14 cellular contexts compared by ENCODE assay signal in the genomic region with DNA sequence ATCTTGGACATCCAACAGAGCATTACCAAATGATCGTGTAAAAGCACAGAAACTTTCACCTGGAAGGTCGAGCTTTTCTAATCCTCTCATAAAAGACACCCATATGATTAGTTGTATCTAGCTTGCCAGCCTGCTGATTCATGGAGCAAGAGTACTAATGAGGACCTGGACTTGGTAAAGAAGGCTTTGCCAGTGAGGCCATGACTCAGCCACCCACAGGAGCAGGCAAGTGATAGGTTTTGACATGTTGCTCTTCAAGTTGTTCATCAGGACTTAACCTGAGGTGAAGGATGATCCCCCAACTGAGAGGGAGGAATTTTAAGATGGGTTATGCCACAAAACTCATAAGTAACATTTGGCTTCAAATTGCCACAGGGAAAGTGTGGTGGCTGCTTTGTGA. TPM values are rescaled to one million over a fixed set of nuclear protein-coding genes. Genes with fewer than 3 reads are reported as not detected.
DNase-seq lines count a peak whose midpoint lies in the region; ATAC-seq, FAIRE-seq and TF ChIP-seq lines count a peak whose summit lies in the region.
"Had no signal": no experiment of that assay in that cellular context is flagged by ENCODE, and none has a peak within 500 bp of the region (broad histone marks: within the 10 kb centered on the region; RNA-seq: fewer than 3 reads in every experiment).

No MANE protein-coding gene starts in this region.

- TF ChIP-seq POLR2A in esophagus squamous epithelium (IDR thresholded peaks at IDR 0.05) (no peak), stomach (IDR thresholded peaks at IDR 0.05) (no peak)

- H3K27ac Mint-ChIP-seq in immature natural killer cell = no peak overlapping the region
- H3K27ac Mint-ChIP-seq: brain had no signal

- peak overlapping the region; percentile 75 for H3K4me2 ChIP-seq in skeletal muscle satellite cell (ENCODE audit: low read length)

- peaks cover 2 to 4% (median 3%) of the 10 kb centered on the region in 3 donors for H3K27me3 Mint-ChIP-seq in immature natural killer cell (ENCODE audit: low read depth in 3 of 3)
- H3K27me3 Mint-ChIP-seq: brain had no signal

- DNase-seq in H4 (ENCODE audit: low spot score) (peak; percentile 56), SJSA1 (ENCODE audit: low read depth in 1 of 2, low spot score in 2 of 2) (peak in 1 of 2 experiments; percentile 45), esophagus squamous epithelium (lab: John Stamatoyannopoulos, UW) (no peak), stomach (no peak), mucosa of descending colon (no peak), immature natural killer cell (no peak), small intestine (no peak)
- DNase-seq: DMS153, left colon, NCI-H1694 treated with DMSO at 0.1 percent for 48 hours, WERI-Rb-1 had no signal

- intact Hi-C loops in esophagus squamous epithelium (cut with DNase I) (no loop called here), stomach (cut with DNase I; ENCODE audit: low total_unique reads) (no loop called here), mucosa of descending colon (cut with DNase I, micrococcal nuclease) (no loop called here)

- peak overlapping the region; percentile 23 for H3K27ac ChIP-seq in SJSA1
- peak overlapping the region in 3 of 4 donors; percentile 53 to 63 (median 59) for H3K27ac ChIP-seq in esophagus squamous epithelium
- H3K27ac ChIP-seq in stomach = no peak overlapping the region
- no peak overlapping the region for H3K27ac ChIP-seq in small intestine (ENCODE audit: low read depth in 1 of 2, low read length in 1 of 2)
- H3K27ac ChIP-seq: WERI-Rb-1 had no signal

- no peak for FAIRE-seq in small intestine (lab: Jason Lieb, UNC)

- no peaks in the 10 kb centered on the region for H3K4me1 Mint-ChIP-seq in immature natural killer cell
- H3K4me1 Mint-ChIP-seq: brain had no signal

- ATAC-seq in mucosa of descending colon = no peak
- ATAC-seq: left colon had no signal

- peaks cover 0 to 5% (median 4%) of the 10 kb centered on the region in 3 donors for H3K36me3 Mint-ChIP-seq in immature natural killer cell

- TF ChIP-seq CTCF in esophagus squamous epithelium (IDR thresholded peaks at IDR 0.05) = no peak
- no peak for TF ChIP-seq CTCF in stomach (IDR thresholded peaks at IDR 0.05)
- no peak for TF ChIP-seq CTCF in mucosa of descending colon (IDR thresholded peaks at IDR 0.05)

- TF ChIP-seq EP300 in stomach (IDR thresholded peaks at IDR 0.05) = no peak

- H3K4me1 ChIP-seq in SJSA1 (replicated peaks) (peaks cover 14% of the 10 kb centered on the region), esophagus squamous epithelium (peaks cover 4 to 30% (median 8%) of the 10 kb centered on the region in 3 donors), skeletal muscle satellite cell (ENCODE audit: control insufficient read depth, insufficient read depth, low read length) (peaks cover 33% of the 10 kb centered on the region), stomach (no peaks in the 10 kb centered on the region), mucosa of descending colon (ENCODE audit: low read depth) (no peaks in the 10 kb centered on the region), small intestine (ENCODE audit: control insufficient read depth in 2 of 2, insufficient read depth in 1 of 2, low read depth in 1 of 2, low read length in 1 of 2) (no peaks in the 10 kb centered on the region)

- no peaks in the 10 kb centered on the region for H3K36me3 ChIP-seq in SJSA1
- no peaks in the 10 kb centered on the region for H3K36me3 ChIP-seq in esophagus squamous epithelium
- no peaks in the 10 kb centered on the region for H3K36me3 ChIP-seq in skeletal muscle satellite cell (ENCODE audit: insufficient read depth, low read length)
- no peaks in the 10 kb centered on the region for H3K36me3 ChIP-seq in stomach
- H3K36me3 ChIP-seq in mucosa of descending colon (ENCODE audit: low read depth) = no peaks in the 10 kb centered on the region
- no peaks in the 10 kb centered on the region for H3K36me3 ChIP-seq in small intestine (ENCODE audit: control insufficient read depth in 2 of 2, insufficient read depth in 2 of 2, low read length in 2 of 2)
- H3K36me3 ChIP-seq: WERI-Rb-1 had no signal

- H3K9me3 ChIP-seq in SJSA1 (replicated peaks) (no peaks in the 10 kb centered on the region), esophagus squamous epithelium (no peaks in the 10 kb centered on the region), skeletal muscle satellite cell (replicated peaks; ENCODE audit: low read length) (no peaks in the 10 kb centered on the region), stomach (no peaks in the 10 kb centered on the region), mucosa of descending colon (no peaks in the 10 kb centered on the region), small intestine (ENCODE audit: control insufficient read depth, low read depth) (no peaks in the 10 kb centered on the region)

- peak overlapping the region; percentile 21 for H3K9ac ChIP-seq in skeletal muscle satellite cell (ENCODE audit: low read depth, low read length)

- H3K9me3 Mint-ChIP-seq in immature natural killer cell = peaks cover 0 to 3% (median 0%) of the 10 kb centered on the region in 6 donors
- H3K9me3 Mint-ChIP-seq: brain had no signal

- H3K27me3 ChIP-seq in SJSA1 (replicated peaks) (no peaks in the 10 kb centered on the region), esophagus squamous epithelium (no peaks in the 10 kb centered on the region), skeletal muscle satellite cell (ENCODE audit: control insufficient read depth, insufficient read depth, low read length) (no peaks in the 10 kb centered on the region), stomach (no peaks in the 10 kb centered on the region), small intestine (ENCODE audit: control insufficient read depth in 2 of 2, insufficient read depth in 2 of 2, low read length in 2 of 2) (no peaks in the 10 kb centered on the region)

- H3K4me3 ChIP-seq in SJSA1 = no peak overlapping the region
- no peak overlapping the region for H3K4me3 ChIP-seq in esophagus squamous epithelium
- H3K4me3 ChIP-seq in skeletal muscle satellite cell (ENCODE audit: low read length) = peak overlapping the region; percentile 4
- no peak overlapping the region for H3K4me3 ChIP-seq in stomach
- H3K4me3 ChIP-seq in mucosa of descending colon = no peak overlapping the region
- H3K4me3 ChIP-seq in small intestine (ENCODE audit: low read depth in 1 of 2, low read length in 2 of 2) = no peak overlapping the region

- whole genome bisulfite sequencing in esophagus squamous epithelium, 2 donors = 32 to 45% methylated on average over 2 of the region's 2 CpGs
- 68 to 89% (median 87%) methylated on average over 2 of the region's 2 CpGs for whole genome bisulfite sequencing in stomach, 5 donors
- 73 to 85% (median 85%) methylated on average over 2 of the region's 2 CpGs for WGBS in small intestine, 3 donors

- no peak overlapping the region for H3K4me3 Mint-ChIP-seq in immature natural killer cell
- H3K4me3 Mint-ChIP-seq: brain had no signal

RNA-seq across cellular contexts. Expression of a gene that starts 24.7 kb away (rescaled TPM):
- total RNA-seq in H4 (2014; rRNA removed; shearing (Covaris generic)) = 1.4 and 1.7 TPM in 2 replicates
- total RNA-seq in SJSA1 (2014; rRNA removed; shearing (Covaris generic)) = 0.18 TPM in 1 of 2 replicates, not detected in the other
- total RNA-seq in esophagus squamous epithelium = 100 to 1,000 TPM in 1 of 4 donors, 10 to 100 TPM in 3; 48.8 to 118 (median 62.7) TPM
- total RNA-seq in skeletal muscle satellite cell (2012; rRNA removed) = 0.44 and 5.6 TPM in 2 replicates
- under 1 TPM in 2 of 5 donors, not detected in 3; 0.73 to 0.87 TPM for total RNA-seq in stomach
- polyA plus RNA-seq in stomach = 1 to 10 TPM in 1 of 3 donors, not detected in 2; 1.8 TPM
- total RNA-seq in mucosa of descending colon = not detected
- not detected for polyA plus RNA-seq in immature natural killer cell
- not detected for polyA plus RNA-seq in small intestine
- total RNA-seq: left colon had no signal
- polyA plus RNA-seq: neural cell had no signal

Comparison
In these comparisons a context has a peak if more than half of its experiments do, and no peak if none do; other contexts are left out.
1. H3K27ac ChIP-seq: peak in SJSA1 (single experiment) and esophagus squamous epithelium (3 of 4); none in stomach (0 of 5) and small intestine (0 of 2).
2. RNA of a gene that starts 24.7 kb away (total RNA-seq): 48.8 to 118 TPM in esophagus squamous epithelium; 1.4 to 1.7 TPM in H4, 0.18 TPM in SJSA1, 0.73 to 0.87 TPM in stomach and not detected in mucosa of descending colon; every median in the first group is over 10 times any median in the second.